ENCODE assay signal across 1 cellular context in the genomic region with DNA sequence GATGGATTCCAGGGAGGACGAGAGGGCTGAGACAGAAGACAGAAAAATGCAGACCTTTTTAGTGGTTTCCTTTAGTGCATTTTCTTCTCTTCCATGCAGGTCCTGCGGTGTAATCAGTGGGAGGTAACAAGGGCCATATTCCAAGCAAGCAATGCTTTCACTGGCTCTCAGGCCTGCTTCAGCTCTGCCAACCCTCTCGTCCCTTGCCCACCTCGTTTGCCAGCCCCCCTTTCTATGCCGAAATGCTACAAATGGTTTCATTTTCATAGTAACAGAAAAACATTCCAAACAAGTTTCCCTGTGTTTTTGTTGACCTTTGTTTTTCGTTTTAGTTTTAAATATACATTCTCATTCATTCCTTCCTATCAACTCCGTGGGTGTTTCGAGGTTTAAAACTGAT.
TF ChIP-seq lines count a peak whose summit lies in the region.

No MANE protein-coding gene starts in this region.

TF ChIP-seq in GM23338, 12 proteins besides CTCF, POLR2A, EP300 and RAD21 (continued from another document):
- TF ChIP-seq, protein P1, sequence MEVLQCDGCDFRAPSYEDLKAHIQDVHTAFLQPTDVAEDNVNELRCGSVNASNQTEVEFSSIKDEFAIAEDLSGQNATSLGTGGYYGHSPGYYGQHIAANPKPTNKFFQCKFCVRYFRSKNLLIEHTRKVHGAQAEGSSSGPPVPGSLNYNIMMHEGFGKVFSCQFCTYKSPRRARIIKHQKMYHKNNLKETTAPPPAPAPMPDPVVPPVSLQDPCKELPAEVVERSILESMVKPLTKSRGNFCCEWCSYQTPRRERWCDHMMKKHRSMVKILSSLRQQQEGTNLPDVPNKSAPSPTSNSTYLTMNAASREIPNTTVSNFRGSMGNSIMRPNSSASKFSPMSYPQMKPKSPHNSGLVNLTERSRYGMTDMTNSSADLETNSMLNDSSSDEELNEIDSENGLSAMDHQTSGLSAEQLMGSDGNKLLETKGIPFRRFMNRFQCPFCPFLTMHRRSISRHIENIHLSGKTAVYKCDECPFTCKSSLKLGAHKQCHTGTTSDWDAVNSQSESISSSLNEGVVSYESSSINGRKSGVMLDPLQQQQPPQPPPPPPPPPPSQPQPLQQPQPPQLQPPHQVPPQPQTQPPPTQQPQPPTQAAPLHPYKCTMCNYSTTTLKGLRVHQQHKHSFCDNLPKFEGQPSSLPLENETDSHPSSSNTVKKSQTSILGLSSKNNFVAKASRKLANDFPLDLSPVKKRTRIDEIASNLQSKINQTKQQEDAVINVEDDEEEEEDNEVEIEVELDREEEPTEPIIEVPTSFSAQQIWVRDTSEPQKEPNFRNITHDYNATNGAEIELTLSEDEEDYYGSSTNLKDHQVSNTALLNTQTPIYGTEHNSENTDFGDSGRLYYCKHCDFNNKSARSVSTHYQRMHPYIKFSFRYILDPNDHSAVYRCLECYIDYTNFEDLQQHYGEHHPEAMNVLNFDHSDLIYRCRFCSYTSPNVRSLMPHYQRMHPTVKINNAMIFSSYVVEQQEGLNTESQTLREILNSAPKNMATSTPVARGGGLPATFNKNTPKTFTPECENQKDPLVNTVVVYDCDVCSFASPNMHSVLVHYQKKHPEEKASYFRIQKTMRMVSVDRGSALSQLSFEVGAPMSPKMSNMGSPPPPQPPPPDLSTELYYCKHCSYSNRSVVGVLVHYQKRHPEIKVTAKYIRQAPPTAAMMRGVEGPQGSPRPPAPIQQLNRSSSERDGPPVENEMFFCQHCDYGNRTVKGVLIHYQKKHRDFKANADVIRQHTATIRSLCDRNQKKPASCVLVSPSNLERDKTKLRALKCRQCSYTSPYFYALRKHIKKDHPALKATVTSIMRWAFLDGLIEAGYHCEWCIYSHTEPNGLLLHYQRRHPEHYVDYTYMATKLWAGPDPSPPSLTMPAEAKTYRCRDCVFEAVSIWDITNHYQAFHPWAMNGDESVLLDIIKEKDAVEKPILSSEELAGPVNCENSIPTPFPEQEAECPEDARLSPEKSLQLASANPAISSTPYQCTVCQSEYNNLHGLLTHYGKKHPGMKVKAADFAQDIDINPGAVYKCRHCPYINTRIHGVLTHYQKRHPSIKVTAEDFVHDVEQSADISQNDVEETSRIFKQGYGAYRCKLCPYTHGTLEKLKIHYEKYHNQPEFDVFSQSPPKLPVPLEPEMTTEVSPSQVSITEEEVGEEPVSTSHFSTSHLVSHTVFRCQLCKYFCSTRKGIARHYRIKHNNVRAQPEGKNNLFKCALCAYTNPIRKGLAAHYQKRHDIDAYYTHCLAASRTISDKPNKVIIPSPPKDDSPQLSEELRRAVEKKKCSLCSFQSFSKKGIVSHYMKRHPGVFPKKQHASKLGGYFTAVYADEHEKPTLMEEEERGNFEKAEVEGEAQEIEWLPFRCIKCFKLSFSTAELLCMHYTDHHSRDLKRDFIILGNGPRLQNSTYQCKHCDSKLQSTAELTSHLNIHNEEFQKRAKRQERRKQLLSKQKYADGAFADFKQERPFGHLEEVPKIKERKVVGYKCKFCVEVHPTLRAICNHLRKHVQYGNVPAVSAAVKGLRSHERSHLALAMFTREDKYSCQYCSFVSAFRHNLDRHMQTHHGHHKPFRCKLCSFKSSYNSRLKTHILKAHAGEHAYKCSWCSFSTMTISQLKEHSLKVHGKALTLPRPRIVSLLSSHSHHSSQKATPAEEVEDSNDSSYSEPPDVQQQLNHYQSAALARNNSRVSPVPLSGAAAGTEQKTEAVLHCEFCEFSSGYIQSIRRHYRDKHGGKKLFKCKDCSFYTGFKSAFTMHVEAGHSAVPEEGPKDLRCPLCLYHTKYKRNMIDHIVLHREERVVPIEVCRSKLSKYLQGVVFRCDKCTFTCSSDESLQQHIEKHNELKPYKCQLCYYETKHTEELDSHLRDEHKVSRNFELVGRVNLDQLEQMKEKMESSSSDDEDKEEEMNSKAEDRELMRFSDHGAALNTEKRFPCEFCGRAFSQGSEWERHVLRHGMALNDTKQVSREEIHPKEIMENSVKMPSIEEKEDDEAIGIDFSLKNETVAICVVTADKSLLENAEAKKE (CRISPR knock-in tag; IDR thresholded peaks at IDR 0.05), result no peak
- no peak for TF ChIP-seq ZNF331 (CRISPR knock-in tag; IDR thresholded peaks at IDR 0.05; ENCODE audit: low read depth)
- no peak for TF ChIP-seq EZH2 (IDR thresholded peaks at IDR 0.05; ENCODE audit: low read depth, unreplicated experiment)
